In the genomic region with DNA sequence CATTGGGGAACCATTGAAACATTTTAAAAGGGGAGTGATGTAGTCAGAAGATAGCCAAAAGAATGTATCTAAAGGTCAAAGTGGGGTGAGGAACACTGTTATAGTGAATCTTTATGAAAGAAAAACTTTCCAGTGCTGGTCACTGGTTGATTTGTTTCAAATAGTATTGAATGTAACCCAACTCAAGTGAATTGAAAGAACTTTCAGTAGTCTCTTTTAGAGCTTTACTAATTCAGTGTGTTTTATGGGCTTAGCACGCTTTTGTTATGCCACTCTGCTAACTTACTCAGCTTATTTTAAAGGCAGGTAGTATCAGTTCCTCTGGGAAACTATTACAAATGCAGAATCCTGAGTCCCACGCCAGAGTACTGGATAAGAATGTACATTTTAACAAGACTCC, we compare ENCODE assay signal across 16 cellular contexts. TPM values are rescaled to one million over a fixed set of nuclear protein-coding genes. Genes with fewer than 3 reads are reported as not detected.
DNase-seq lines count a peak whose midpoint lies in the region; ATAC-seq and TF ChIP-seq lines count a peak whose summit lies in the region.
"Had no signal": no experiment of that assay in that cellular context is flagged by ENCODE, and none has a peak within 500 bp of the region (broad histone marks: within the 10 kb centered on the region; RNA-seq: fewer than 3 reads in every experiment).

No MANE protein-coding gene starts in this region.

- no peak for TF ChIP-seq POLR2A in vagina (IDR thresholded peaks at IDR 0.05)

- peak; percentile 48 for ATAC-seq in GM18508 (IDR thresholded peaks at IDR 0.05; ENCODE audit: insufficient read depth, unreplicated experiment)
- peak; percentile 62 for ATAC-seq in GM19043 (IDR thresholded peaks at IDR 0.05; ENCODE audit: low read depth, unreplicated experiment)
- peak; percentile 46 for ATAC-seq in HG02885 (IDR thresholded peaks at IDR 0.05; ENCODE audit: poor library complexity, unreplicated experiment)
- no peak for ATAC-seq in GM21528 (IDR thresholded peaks at IDR 0.05; ENCODE audit: low FRiP score, unreplicated experiment)
- ATAC-seq in left colon = no peak

- intact Hi-C loops in left colon (cut with DNase I, micrococcal nuclease) (no loop called here), vagina (cut with DNase I) (no loop called here)

- TF ChIP-seq CTCF in vagina (IDR thresholded peaks at IDR 0.05) = no peak

- H3K4me3 ChIP-seq in vagina = no peak overlapping the region
- H3K4me3 ChIP-seq: PC-9 had no signal

- H3K36me3 ChIP-seq in vagina = no peaks in the 10 kb centered on the region

- no peak overlapping the region for H3K27ac ChIP-seq in vagina
- H3K27ac ChIP-seq: PC-9 had no signal

- no peaks in the 10 kb centered on the region for H3K4me1 ChIP-seq in vagina

- DNase-seq in foreskin melanocyte = peak; percentile 49
- no peak for DNase-seq in left colon
- no peak for DNase-seq in activated T-cell treated with anti-CD3 and anti-CD28 coated beads for 4 hours
- no peak for DNase-seq in vagina (ENCODE audit: extremely low spot score in 2 of 2)
- DNase-seq: KBM-7, NCI-H1436, NCI-H2029, NCI-H2171 treated with DMSO at 0.1 percent for 48 hours, NCI-H82, PC-9, T-helper 9 cell had no signal

- H3K27me3 ChIP-seq in vagina = no peaks in the 10 kb centered on the region

- H3K9me3 ChIP-seq in vagina = no peaks in the 10 kb centered on the region

RNA-seq across cellular contexts. Expression of gene GTF2A1L, which starts 57.3 kb away (rescaled TPM):
- total RNA-seq in left colon = not detected
- 12.8 TPM for total RNA-seq in vagina
- total RNA-seq: PC-9, SK-MEL-5 had no signal

Comparison
In these comparisons a context has a peak if more than half of its experiments do, and no peak if none do; other contexts are left out.
1. ATAC-seq: peak in GM18508 (single experiment), GM19043 (single experiment) and HG02885 (single experiment); none in GM21528 (single experiment) and left colon (single experiment).
2. RNA of gene GTF2A1L, which starts 57.3 kb away (total RNA-seq): 12.8 TPM in vagina (single experiment); not detected in left colon; every median in the first group is over 10 times any median in the second.